1 cellular context compared by ENCODE assay signal in the genomic region with DNA sequence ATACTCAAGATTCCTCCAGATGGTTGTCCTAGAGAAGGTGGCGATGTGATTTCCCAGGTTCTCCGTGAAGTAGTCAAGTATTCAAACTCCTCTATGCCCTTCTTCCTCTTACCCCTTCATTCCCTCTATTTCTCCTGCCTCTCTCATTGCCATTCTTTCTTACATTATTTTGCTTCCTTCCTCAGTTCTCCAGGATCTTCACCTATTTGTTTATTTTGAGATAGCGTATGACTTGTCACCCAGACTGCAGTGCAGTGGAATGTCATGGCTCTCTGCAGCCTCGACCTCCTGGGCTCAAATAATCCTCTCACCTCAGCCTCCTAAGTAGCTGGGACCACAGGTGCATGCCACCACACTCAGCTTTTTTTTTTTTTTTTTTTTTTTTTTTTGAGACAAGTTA.
TF ChIP-seq lines count a peak whose summit lies in the region.

No MANE protein-coding gene starts in this region.

TF ChIP-seq in IMR-90, 13 proteins besides CTCF, POLR2A, EP300 and RAD21:
- TF ChIP-seq CHD1 (IDR thresholded peaks at IDR 0.05; ENCODE audit: low read depth, low read length) (no peak), MAFK (IDR thresholded peaks at IDR 0.05; ENCODE audit: low read depth, low read length) (no peak), MAZ (IDR thresholded peaks at IDR 0.05; ENCODE audit: borderline replicate concordance, low read depth, low read length) (no peak), RFX5 (IDR thresholded peaks at IDR 0.05; ENCODE audit: low read depth, low read length) (no peak)
TF ChIP-seq in IMR-90: peak in this region for 0.
